ENCODE assay signal across 36 cellular contexts in the genomic region with DNA sequence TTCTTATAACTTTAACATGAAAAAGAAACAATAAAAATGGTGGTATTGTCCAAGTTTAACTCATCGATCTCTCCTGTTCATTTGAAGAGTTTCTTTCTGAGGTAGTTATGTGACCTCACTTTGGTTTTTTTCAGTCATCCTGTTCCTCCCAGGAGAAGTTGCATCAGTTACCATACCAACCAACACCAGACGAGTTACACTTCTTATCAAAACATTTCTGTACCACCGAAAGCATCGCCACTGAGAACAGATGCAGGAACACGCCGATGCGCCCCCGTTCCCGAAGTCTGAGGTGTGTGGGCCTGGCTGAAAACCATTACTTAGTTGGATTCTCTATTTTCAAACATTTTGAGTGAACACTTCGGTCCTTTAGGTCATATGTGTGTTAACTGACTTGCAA.
DNase-seq lines count a peak whose midpoint lies in the region; ATAC-seq and TF ChIP-seq lines count a peak whose summit lies in the region.
"Had no signal": no experiment of that assay in that cellular context is flagged by ENCODE, and none has a peak within 500 bp of the region (broad histone marks: within the 10 kb centered on the region; RNA-seq: fewer than 3 reads in every experiment).

No MANE protein-coding gene starts in this region.

- peak overlapping the region; percentile 51 to 82 for H3K4me3 Mint-ChIP-seq in activated T-cell treated with anti-CD3 and anti-CD28 coated beads, Interleukin-2, amount 50 U/mL, for 72 hours
- no peak overlapping the region for H3K4me3 Mint-ChIP-seq in CD8-positive, alpha-beta T cell
- H3K4me3 Mint-ChIP-seq: activated naive CD8-positive, alpha-beta T cell treated with anti-CD3 and anti-CD28 coated beads, Interleukin-2, amount 10 ng/mL, durations not matched to agents 7 days and 5 days; naive thymus-derived CD8-positive, alpha-beta T cell; T-helper 2 cell treated with Interferon-gamma antibody and Interleukin-4, amounts not matched to agents 5 μg/mL and 100 μg/mL, for 36 hours; type B pancreatic cell had no signal

- peaks cover 5 to 28% of the 10 kb centered on the region in 2 donors for H3K36me3 Mint-ChIP-seq in activated naive CD4-positive, alpha-beta T cell treated with anti-CD3 and anti-CD28 coated beads, Interleukin-2, amount 50 U/mL, for 72 hours
- H3K36me3 Mint-ChIP-seq in activated T-cell treated with anti-CD3 and anti-CD28 coated beads, Interleukin-2, amount 50 U/mL, for 72 hours (ENCODE audit: insufficient read depth in 2 of 2), result peaks cover 7 to 11% of the 10 kb centered on the region in 2 donors
- H3K36me3 Mint-ChIP-seq in CD8-positive, alpha-beta T cell, result peaks cover 60% of the 10 kb centered on the region
- H3K36me3 Mint-ChIP-seq: activated naive CD8-positive, alpha-beta T cell treated with anti-CD3 and anti-CD28 coated beads, Interleukin-2, amount 10 ng/mL, durations not matched to agents 7 days and 5 days had no signal

- H3K27me3 ChIP-seq in CD8-positive, alpha-beta T cell (ENCODE audit: insufficient read depth, low read length), result no peaks in the 10 kb centered on the region
- H3K27me3 ChIP-seq: ascending aorta, cardiac muscle cell, Peyer's patch, right lobe of liver had no signal

- no peaks in the 10 kb centered on the region for H3K4me1 ChIP-seq in CD8-positive, alpha-beta T cell (ENCODE audit: insufficient read depth, low read length)
- H3K4me1 ChIP-seq: prostate gland had no signal

- peaks cover 5% of the 10 kb centered on the region for H3K36me3 ChIP-seq in CD8-positive, alpha-beta T cell (ENCODE audit: insufficient read depth, low read length)
- H3K36me3 ChIP-seq: prostate gland had no signal

- no peak for DNase-seq in activated CD4-positive, CD25-positive, alpha-beta regulatory T cell (lab: John Stamatoyannopoulos, UW)
- peak in 1 of 2 donors; percentile 30 for DNase-seq in activated naive CD4-positive, alpha-beta T cell treated with anti-CD3 and anti-CD28 coated beads, Interleukin-2, amount 50 U/mL, for 72 hours (ENCODE audit: low spot score in 2 of 2)
- no peak for DNase-seq in activated naive CD4-positive, alpha-beta T cell (lab: John Stamatoyannopoulos, UW)
- peak; percentile 52 to 61 for DNase-seq in activated T-cell treated with anti-CD3 and anti-CD28 coated beads, Interleukin-2, amount 50 U/mL, for 72 hours
- DNase-seq in stimulated activated CD8-positive, alpha-beta memory T cell treated with anti-CD3 and anti-CD28 coated beads, Interleukin-15, amount 100 ng/mL, for 48 hours (ENCODE audit: low read depth in 2 of 2), result peak; percentile 6 to 36
- DNase-seq in CD8-positive, alpha-beta T cell, result no peak
- DNase-seq: activated naive CD8-positive, alpha-beta T cell treated with anti-CD3 and anti-CD28 coated beads, Interleukin-2, amount 10 ng/mL, durations not matched to agents 7 days and 5 days; C1 segment of cervical spinal cord; Calu3; DMS79 treated with DMSO at 0.1 percent for 48 hours; effector CD8-positive, alpha-beta T cell; GDM1; H7; hypothalamus; KBM-7; naive thymus-derived CD8-positive, alpha-beta T cell; NCI-H1092 treated with DMSO at 0.1 percent for 48 hours; NCI-H1694 treated with DMSO at 0.1 percent for 48 hours; NCI-H446; NCI-H774; occipital lobe; Peyer's patch; right lobe of liver; SHP77 had no signal

- H3K27me3 Mint-ChIP-seq in activated T-cell treated with anti-CD3 and anti-CD28 coated beads, Interleukin-2, amount 50 U/mL, for 72 hours (ENCODE audit: low read depth), result no peaks in the 10 kb centered on the region
- H3K27me3 Mint-ChIP-seq in CD8-positive, alpha-beta T cell (ENCODE audit: low read depth), result no peaks in the 10 kb centered on the region
- H3K27me3 Mint-ChIP-seq: activated naive CD8-positive, alpha-beta T cell treated with anti-CD3 and anti-CD28 coated beads, Interleukin-2, amount 10 ng/mL, durations not matched to agents 7 days and 5 days; naive thymus-derived CD8-positive, alpha-beta T cell; type B pancreatic cell had no signal

- no peaks in the 10 kb centered on the region for H3K9me3 Mint-ChIP-seq in activated naive CD4-positive, alpha-beta T cell treated with anti-CD3 and anti-CD28 coated beads, Interleukin-2, amount 50 U/mL, for 72 hours
- no peaks in the 10 kb centered on the region for H3K9me3 Mint-ChIP-seq in activated T-cell treated with anti-CD3 and anti-CD28 coated beads, Interleukin-2, amount 50 U/mL, for 72 hours
- no peaks in the 10 kb centered on the region for H3K9me3 Mint-ChIP-seq in CD8-positive, alpha-beta T cell
- H3K9me3 Mint-ChIP-seq: activated naive CD8-positive, alpha-beta T cell treated with anti-CD3 and anti-CD28 coated beads, Interleukin-2, amount 10 ng/mL, durations not matched to agents 7 days and 5 days; activated T-helper 2 cell treated with anti-CD3 and anti-CD28 coated beads, Interferon-gamma antibody, Interleukin-2, Interleukin-4, amounts not matched to agents 10 μg/mL and 5 μg/mL and 100 μg/mL, durations not matched to agents 14 hours and 24 hours and 36 hours; naive thymus-derived CD8-positive, alpha-beta T cell; T-helper 2 cell treated with Interferon-gamma antibody and Interleukin-4, amounts not matched to agents 5 μg/mL and 100 μg/mL, for 36 hours; type B pancreatic cell had no signal

- no peaks in the 10 kb centered on the region for H3K9me3 ChIP-seq in CD8-positive, alpha-beta T cell (ENCODE audit: low read length)
- H3K9me3 ChIP-seq: ascending aorta, Peyer's patch, prostate gland, right lobe of liver had no signal

- CTCF ChIA-PET in CD8-positive, alpha-beta T cell (lab: Charles Lee), result no interaction called here

- H3K4me3 ChIP-seq in CD8-positive, alpha-beta T cell (ENCODE audit: low read depth, low read length), result no peak overlapping the region
- H3K4me3 ChIP-seq: ascending aorta, cardiac muscle cell, coronary artery, lung, Peyer's patch, prostate gland, right lobe of liver had no signal

- H3K27ac ChIP-seq in CD8-positive, alpha-beta T cell (ENCODE audit: low read depth, low read length), result no peak overlapping the region
- H3K27ac ChIP-seq: 22Rv1, ascending aorta, cardiac muscle cell, coronary artery, HL-60, Peyer's patch, prostate gland, right lobe of liver had no signal

- peaks cover 17% of the 10 kb centered on the region for H3K4me1 Mint-ChIP-seq in activated T-cell treated with anti-CD3 and anti-CD28 coated beads, Interleukin-2, amount 50 U/mL, for 72 hours (ENCODE audit: low read depth)
- H3K4me1 Mint-ChIP-seq in CD8-positive, alpha-beta T cell (ENCODE audit: low read depth), result no peaks in the 10 kb centered on the region

- intact Hi-C loops in CD8-positive, alpha-beta T cell (cut with DNase I, micrococcal nuclease), result no loop called here

- POLR2A ChIA-PET in CD8-positive, alpha-beta T cell (lab: Charles Lee), result no interaction called here

- peak; percentile 25 to 78 for ATAC-seq in activated CD4-positive, CD25-positive, alpha-beta regulatory T cell treated with anti-CD3 and anti-CD28 coated beads, Interleukin-2, amount 50 U/mL, for 24 hours
- peak; percentile 47 to 93 for ATAC-seq in activated naive CD4-positive, alpha-beta T cell treated with anti-CD3 and anti-CD28 coated beads, Interleukin-2, amount 50 U/mL, for 72 hours
- ATAC-seq in activated T-cell treated with anti-CD3 and anti-CD28 coated beads, Interleukin-2, amount 50 U/mL, for 72 hours (replicated peaks in 1 of 2), result peak; percentile 92 to 97
- no peak for ATAC-seq in CD8-positive, alpha-beta T cell
- ATAC-seq in GM18502 (IDR thresholded peaks at IDR 0.05; ENCODE audit: poor library complexity, unreplicated experiment), result no peak
- ATAC-seq: naive thymus-derived CD8-positive, alpha-beta T cell; right lobe of liver had no signal

- peak overlapping the region in 1 of 2 donors; percentile 1 for H3K27ac Mint-ChIP-seq in activated naive CD4-positive, alpha-beta T cell treated with anti-CD3 and anti-CD28 coated beads, Interleukin-2, amount 50 U/mL, for 72 hours
- peak overlapping the region; percentile 62 for H3K27ac Mint-ChIP-seq in activated T-cell treated with anti-CD3 and anti-CD28 coated beads, Interleukin-2, amount 50 U/mL, for 72 hours
- no peak overlapping the region for H3K27ac Mint-ChIP-seq in CD8-positive, alpha-beta T cell
- H3K27ac Mint-ChIP-seq: activated naive CD8-positive, alpha-beta T cell treated with anti-CD3 and anti-CD28 coated beads, Interleukin-2, amount 10 ng/mL, durations not matched to agents 7 days and 5 days; activated T-helper 2 cell treated with anti-CD3 and anti-CD28 coated beads, Interferon-gamma antibody, Interleukin-2, Interleukin-4, amounts not matched to agents 10 μg/mL and 5 μg/mL and 100 μg/mL, durations not matched to agents 14 hours and 24 hours and 36 hours; T-helper 2 cell treated with Interferon-gamma antibody and Interleukin-4, amounts not matched to agents 5 μg/mL and 100 μg/mL, for 36 hours; type B pancreatic cell had no signal

- TF ChIP-seq CTCF in CD8-positive, alpha-beta T cell (IDR thresholded peaks at IDR 0.05), result no peak

Comparison
In these comparisons a context has a peak if more than half of its experiments do, and no peak if none do; other contexts are left out.
1. ATAC-seq: peak in activated CD4-positive, CD25-positive, alpha-beta regulatory T cell treated with anti-CD3 and anti-CD28 coated beads, Interleukin-2, amount 50 U/mL, for 24 hours (2 of 2), activated naive CD4-positive, alpha-beta T cell treated with anti-CD3 and anti-CD28 coated beads, Interleukin-2, amount 50 U/mL, for 72 hours (2 of 2) and activated T-cell treated with anti-CD3 and anti-CD28 coated beads, Interleukin-2, amount 50 U/mL, for 72 hours (2 of 2); none in CD8-positive, alpha-beta T cell (single experiment) and GM18502 (single experiment).
2. DNase-seq: peak in activated T-cell treated with anti-CD3 and anti-CD28 coated beads, Interleukin-2, amount 50 U/mL, for 72 hours (2 of 2) and stimulated activated CD8-positive, alpha-beta memory T cell treated with anti-CD3 and anti-CD28 coated beads, Interleukin-15, amount 100 ng/mL, for 48 hours (2 of 2); none in activated CD4-positive, CD25-positive, alpha-beta regulatory T cell (0 of 4), activated naive CD4-positive, alpha-beta T cell (0 of 4) and CD8-positive, alpha-beta T cell (0 of 7).